ENCODE assay signal across 28 cellular contexts in genomic region chr7:116631676-116632075, GRCh38. TPM values are rescaled to one million over a fixed set of nuclear protein-coding genes. Genes with fewer than 3 reads are reported as not detected.
DNase-seq lines count a peak whose midpoint lies in the region; ATAC-seq, FAIRE-seq and TF ChIP-seq lines count a peak whose summit lies in the region.
"Had no signal": no experiment of that assay in that cellular context is flagged by ENCODE, and none has a peak within 500 bp of the region (broad histone marks: within the 10 kb centered on the region; RNA-seq: fewer than 3 reads in every experiment).

No MANE protein-coding gene starts in this region.

- BruUV-seq in OCI-LY7 (replicated peaks; lab: Mats Ljungman, UMichigan), result no TSS peak

- no peaks in the 10 kb centered on the region for H3K9me2 ChIP-seq in OCI-LY7 (ENCODE audit: insufficient read depth, low read length)

- no peak overlapping the region for H3K4me3 Mint-ChIP-seq in stimulated activated memory B cell treated with anti-CD40 and anti-IgM and Interleukin-4, amounts not matched to agents 10 μg/mL and 1 μg/mL and 100 μg/mL, for 72 hours
- H3K4me3 Mint-ChIP-seq: activated CD4-positive, alpha-beta memory T cell treated with anti-CD3 and anti-CD28 coated beads, Interleukin-2, amount 10 ng/mL, durations not matched to agents 7 days and 5 days; activated naive CD8-positive, alpha-beta T cell treated with anti-CD3 and anti-CD28 coated beads for 36 hours; endodermal cell; stimulated activated effector memory CD8-positive, alpha-beta T cell treated with anti-CD3 and anti-CD28 coated beads, Interleukin-12 subunit alpha, Interleukin-12 subunit beta, amount 100 ng/mL, for 72 hours; T-helper 17 cell had no signal

- H3K9ac ChIP-seq in SK-N-MC (ENCODE audit: insufficient read length) (peak overlapping the region; percentile 66), kidney (ENCODE audit: low read length in 2 of 2) (peak overlapping the region in 1 of 2 donors; percentile 17)

- FAIRE-seq in kidney (lab: Jason Lieb, UNC), result no peak
- FAIRE-seq: GM12891 had no signal

- H3K36me3 Mint-ChIP-seq in stimulated activated memory B cell treated with anti-CD40 and anti-IgM and Interleukin-4, amounts not matched to agents 10 μg/mL and 1 μg/mL and 100 μg/mL, for 72 hours, result no peaks in the 10 kb centered on the region
- H3K36me3 Mint-ChIP-seq: activated naive CD8-positive, alpha-beta T cell treated with anti-CD3 and anti-CD28 coated beads for 36 hours; CD4-positive, CD25-positive, alpha-beta regulatory T cell; IgD-negative memory B cell; natural killer cell treated with Interleukin-12 subunit alpha and Interleukin-12 subunit beta and Interleukin-15 and Interleukin-18, amount 100 ng/mL, for 72 hours; stimulated activated effector memory CD8-positive, alpha-beta T cell treated with anti-CD3 and anti-CD28 coated beads, Interleukin-12 subunit alpha, Interleukin-12 subunit beta, amount 100 ng/mL, for 72 hours had no signal

- no peaks in the 10 kb centered on the region for H3K79me2 ChIP-seq in OCI-LY7 (ENCODE audit: insufficient read depth, low read depth, low read length)

- peaks cover 26% of the 10 kb centered on the region for H3K4me1 Mint-ChIP-seq in stimulated activated memory B cell treated with anti-CD40 and anti-IgM and Interleukin-4, amounts not matched to agents 10 μg/mL and 1 μg/mL and 100 μg/mL, for 72 hours
- H3K4me1 Mint-ChIP-seq: activated CD4-positive, alpha-beta memory T cell treated with anti-CD3 and anti-CD28 coated beads, Interleukin-2, amount 10 ng/mL, durations not matched to agents 7 days and 5 days; activated naive CD8-positive, alpha-beta T cell treated with anti-CD3 and anti-CD28 coated beads for 36 hours; CD4-positive, CD25-positive, alpha-beta regulatory T cell; T-helper 17 cell had no signal

- DNase-seq in SK-N-MC (ENCODE audit: low read depth, low spot score), result peak; percentile 30
- DNase-seq in kidney, result no peak
- DNase-seq in cerebellum (ENCODE audit: low spot score), result no peak
- no peak for DNase-seq in OCI-LY7 (ENCODE audit: low spot score)
- no peak for DNase-seq in C1 segment of cervical spinal cord (lab: John Stamatoyannopoulos, UW)
- DNase-seq: activated CD4-positive, alpha-beta memory T cell treated with anti-CD3 and anti-CD28 coated beads, Interleukin-2, amount 10 ng/mL, durations not matched to agents 7 days and 5 days; activated CD4-positive, alpha-beta T cell treated with anti-CD3 and anti-CD28 coated beads for 1 hour; activated effector memory CD4-positive, alpha-beta T cell treated with Interleukin-2 at 50 U/mL for 16 hours; activated naive CD8-positive, alpha-beta T cell treated with anti-CD3 and anti-CD28 coated beads for 36 hours; CD4-positive, CD25-positive, alpha-beta regulatory T cell; endodermal cell; NCI-H1105; NCI-H524 treated with DMSO at 0.1 percent for 48 hours; stimulated activated CD4-positive, alpha-beta T cell treated with anti-CD3 and anti-CD28 coated beads, Interleukin-12 subunit alpha, Interleukin-12 subunit beta, amount 100 ng/mL, for 4 hours; stimulated activated CD4-positive, alpha-beta T cell treated with anti-CD3 and anti-CD28 coated beads, Interleukin-4, amount 100 ng/mL, for 1 hour; T-helper 17 cell; testis had no signal

- H3K27ac ChIP-seq in HEK293 (ENCODE audit: extremely low read depth, low read depth, low read length), result no peak overlapping the region
- peak overlapping the region; percentile 96 for H3K27ac ChIP-seq in SK-N-MC
- peak overlapping the region; percentile 67 to 85 for H3K27ac ChIP-seq in kidney (ENCODE audit: low read depth in 2 of 2, low read length in 2 of 2)
- no peak overlapping the region for H3K27ac ChIP-seq in OCI-LY7 (ENCODE audit: low read depth, low read length, poor library complexity, severe bottlenecking)
- H3K27ac ChIP-seq: ascending aorta, SJSA1, testis had no signal

- no peaks in the 10 kb centered on the region for H3K9me3 Mint-ChIP-seq in stimulated activated memory B cell treated with anti-CD40 and anti-IgM and Interleukin-4, amounts not matched to agents 10 μg/mL and 1 μg/mL and 100 μg/mL, for 72 hours
- H3K9me3 Mint-ChIP-seq: activated CD4-positive, alpha-beta memory T cell treated with anti-CD3 and anti-CD28 coated beads, Interleukin-2, amount 10 ng/mL, durations not matched to agents 7 days and 5 days; activated naive CD8-positive, alpha-beta T cell treated with anti-CD3 and anti-CD28 coated beads for 36 hours; endodermal cell; IgD-negative memory B cell; natural killer cell treated with Interleukin-12 subunit alpha and Interleukin-12 subunit beta and Interleukin-15 and Interleukin-18, amount 100 ng/mL, for 72 hours; stimulated activated effector memory CD8-positive, alpha-beta T cell treated with anti-CD3 and anti-CD28 coated beads, Interleukin-12 subunit alpha, Interleukin-12 subunit beta, amount 100 ng/mL, for 72 hours had no signal

- H4K20me1 ChIP-seq in OCI-LY7 (ENCODE audit: insufficient read depth, low read length), result no peaks in the 10 kb centered on the region

- no peaks in the 10 kb centered on the region for H3K27me3 Mint-ChIP-seq in stimulated activated memory B cell treated with anti-CD40 and anti-IgM and Interleukin-4, amounts not matched to agents 10 μg/mL and 1 μg/mL and 100 μg/mL, for 72 hours

- H2AFZ ChIP-seq in OCI-LY7 (ENCODE audit: low read length), result no peak overlapping the region

- peak overlapping the region; percentile 74 for H3K27ac Mint-ChIP-seq in stimulated activated memory B cell treated with anti-CD40 and anti-IgM and Interleukin-4, amounts not matched to agents 10 μg/mL and 1 μg/mL and 100 μg/mL, for 72 hours
- H3K27ac Mint-ChIP-seq: activated CD4-positive, alpha-beta memory T cell treated with anti-CD3 and anti-CD28 coated beads, Interleukin-2, amount 10 ng/mL, durations not matched to agents 7 days and 5 days; activated naive CD8-positive, alpha-beta T cell treated with anti-CD3 and anti-CD28 coated beads for 36 hours; CD4-positive, CD25-positive, alpha-beta regulatory T cell; endodermal cell; natural killer cell treated with Interleukin-12 subunit alpha and Interleukin-12 subunit beta and Interleukin-15 and Interleukin-18, amount 100 ng/mL, for 72 hours; stimulated activated effector memory CD8-positive, alpha-beta T cell treated with anti-CD3 and anti-CD28 coated beads, Interleukin-12 subunit alpha, Interleukin-12 subunit beta, amount 100 ng/mL, for 72 hours; T-helper 17 cell had no signal

- no peaks in the 10 kb centered on the region for H3K9me3 ChIP-seq in HEK293 (ENCODE audit: control insufficient read depth, insufficient read depth, low read depth, low read length)
- no peaks in the 10 kb centered on the region for H3K9me3 ChIP-seq in SK-N-MC (ENCODE audit: low read depth, low read length)
- H3K9me3 ChIP-seq in kidney (ENCODE audit: control insufficient read depth in 1 of 2, low read length in 2 of 2), result no peaks in the 10 kb centered on the region
- no peaks in the 10 kb centered on the region for H3K9me3 ChIP-seq in OCI-LY7 (ENCODE audit: low read length)
- H3K9me3 ChIP-seq: ascending aorta, Peyer's patch, SJSA1, testis, vagina had no signal

- no peak overlapping the region for H3K4me2 ChIP-seq in OCI-LY7 (ENCODE audit: low read length)

- TF ChIP-seq CTCF in HEK293 (tag by site-specific recombination; IDR thresholded peaks at IDR 0.05) (no peak), kidney (IDR thresholded peaks at IDR 0.05; ENCODE audit: borderline replicate concordance, extremely low read depth, insufficient read depth) (no peak), OCI-LY7 (conservative IDR thresholded peaks at IDR 0.05; ENCODE audit: low read length) (no peak)

- intact Hi-C loops in kidney (cut with DNase I), result no loop called here
- intact Hi-C loops in OCI-LY7 (cut with micrococcal nuclease; ENCODE audit: unreplicated experiment), result no loop called here

- H3K4me3 ChIP-seq in HEK293 (ENCODE audit: low read depth, low read length) (no peak overlapping the region), SK-N-MC (peak overlapping the region; percentile 64), kidney (ENCODE audit: low read length in 2 of 2) (no peak overlapping the region), OCI-LY7 (ENCODE audit: low read depth, low read length, poor library complexity, severe bottlenecking) (no peak overlapping the region)
- H3K4me3 ChIP-seq: ascending aorta, Peyer's patch, SJSA1, testis, vagina had no signal

- POLR2A ChIA-PET in HEK293 (lab: Yijun Ruan, JAX) (no interaction called here), OCI-LY7 (lab: Charles Lee) (interaction anchor here (0.6 kb wide), 1 partner anchor 42 kb away, joined by 3 read pairs; no protein-coding TSS in a partner anchor)

- CTCF ChIA-PET in HEK293 (lab: Yijun Ruan, JAX) (interaction anchor here (0.8 to 2.0 kb wide), 4 partner anchors 26 to 178 kb away, joined by 3 to 4 read pairs (median 4); no protein-coding TSS in a partner anchor), OCI-LY7 (lab: Charles Lee; ENCODE audit: unreplicated experiment) (no interaction called here)

- H3K4me1 ChIP-seq in HEK293 (ENCODE audit: control insufficient read depth, insufficient read depth, low read length) (peaks cover 7% of the 10 kb centered on the region; the same call in 1 of the 2 replicates), kidney (ENCODE audit: control insufficient read depth in 1 of 2, insufficient read depth in 1 of 2, low read depth in 1 of 2, low read length in 2 of 2) (peaks cover 5 to 35% of the 10 kb centered on the region in 2 donors), OCI-LY7 (ENCODE audit: insufficient read depth, low read length, poor library complexity, severe bottlenecking) (no peaks in the 10 kb centered on the region)
- H3K4me1 ChIP-seq: SJSA1, testis had no signal

- H3K36me3 ChIP-seq in HEK293 (ENCODE audit: control insufficient read depth in 2 of 2, insufficient read depth in 1 of 2, low read length in 2 of 2) (no peaks in the 10 kb centered on the region), SK-N-MC (ENCODE audit: insufficient read depth, low read length) (no peaks in the 10 kb centered on the region), kidney (ENCODE audit: control insufficient read depth in 1 of 2, insufficient read depth in 2 of 2, low read length in 2 of 2) (no peaks in the 10 kb centered on the region), OCI-LY7 (ENCODE audit: insufficient read depth, low read length) (no peaks in the 10 kb centered on the region)
- H3K36me3 ChIP-seq: ascending aorta, Peyer's patch, SJSA1, vagina had no signal

- no peak for ATAC-seq in stimulated activated memory B cell treated with anti-CD40 and anti-IgM and Interleukin-4, amounts not matched to agents 10 μg/mL and 1 μg/mL and 100 μg/mL, for 72 hours
- ATAC-seq in GM21390 (IDR thresholded peaks at IDR 0.05; ENCODE audit: unreplicated experiment), result no peak

TF ChIP-seq in HEK293, 187 proteins besides CTCF, POLR2A, EP300 and RAD21 (continues in another document):
- TF ChIP-seq ZBTB17 (tag by site-specific recombination; IDR thresholded peaks at IDR 0.05), result 0 out of 2 replicates have a peak, but pooled peaks have one; percentile 21

RNA-seq across cellular contexts. Expression of gene MET, which starts 40.3 kb away (rescaled TPM):
- 225 TPM for total RNA-seq in kidney
- polyA plus RNA-seq in kidney (ENCODE audit: insufficient read depth, low read depth, low replicate concordance), result 13.4 TPM
- 1.6 TPM for total RNA-seq in cerebellum
- total RNA-seq in OCI-LY7 (2014; rRNA removed; shearing (Covaris generic)), result not detected in 2 replicates
- total RNA-seq in OCI-LY7 (2022), result not detected in 2 replicates
- total RNA-seq: CD4-positive, CD25-positive, alpha-beta regulatory T cell had no signal
- polyA plus RNA-seq: CD4-positive, CD25-positive, alpha-beta regulatory T cell; IgD-negative memory B cell had no signal

Comparison
In these comparisons a context has a peak if more than half of its experiments do, and no peak if none do; other contexts are left out.
1. H3K27ac ChIP-seq: peak in SK-N-MC (single experiment) and kidney (2 of 2); none in HEK293 (single experiment) and OCI-LY7 (single experiment).
2. RNA of gene MET, which starts 40.3 kb away (total RNA-seq): 225 TPM in kidney (single experiment); 1.6 TPM in cerebellum (single experiment) and not detected in OCI-LY7; every median in the first group is over 10 times any median in the second.